13 cellular contexts compared by ENCODE assay signal in the genomic region with DNA sequence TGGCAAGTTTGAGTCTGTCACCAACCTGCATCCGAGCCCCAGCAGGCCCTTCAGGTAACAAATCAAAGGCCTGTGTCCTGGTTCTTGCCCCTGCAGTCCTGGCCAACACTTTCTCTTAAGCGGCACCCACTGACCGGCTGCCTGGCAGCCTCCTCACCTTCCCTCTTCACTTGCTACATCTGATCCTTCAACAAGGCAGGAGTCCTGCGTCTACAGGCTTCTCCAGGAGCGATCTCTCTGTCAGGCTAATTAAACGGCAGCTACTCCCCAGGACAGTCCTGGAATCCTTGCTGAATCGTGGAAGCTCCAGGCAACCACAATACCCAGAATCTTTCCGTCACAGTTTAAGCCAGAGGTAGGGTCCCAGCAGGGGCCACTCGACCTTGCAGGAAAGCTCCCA. TPM values are rescaled to one million over a fixed set of nuclear protein-coding genes. Genes with fewer than 3 reads are reported as not detected.
DNase-seq lines count a peak whose midpoint lies in the region; ATAC-seq and TF ChIP-seq lines count a peak whose summit lies in the region.
"Had no signal": no experiment of that assay in that cellular context is flagged by ENCODE, and none has a peak within 500 bp of the region (broad histone marks: within the 10 kb centered on the region; RNA-seq: fewer than 3 reads in every experiment).

No MANE protein-coding gene starts in this region.

- H3K14ac ChIP-seq in mesenchymal stem cell (ENCODE audit: low read length in 2 of 2), result no peak overlapping the region

- H3K79me1 ChIP-seq in mesenchymal stem cell (replicated peaks; ENCODE audit: low read length, poor library complexity, severe bottlenecking), result no peaks in the 10 kb centered on the region

- no peaks in the 10 kb centered on the region for H3K9me3 ChIP-seq in body of pancreas
- H3K9me3 ChIP-seq in mesenchymal stem cell (ENCODE audit: control insufficient read depth, low read length), result no peaks in the 10 kb centered on the region
- no peaks in the 10 kb centered on the region for H3K9me3 ChIP-seq in tibial artery
- H3K9me3 ChIP-seq in mucosa of descending colon, result no peaks in the 10 kb centered on the region
- H3K9me3 ChIP-seq: BLaER1 had no signal

- no peak overlapping the region for H3K4me2 ChIP-seq in mesenchymal stem cell (ENCODE audit: low read length, poor library complexity, severe bottlenecking)
- H3K4me2 ChIP-seq: BLaER1 had no signal

- no peak overlapping the region for H3K4ac ChIP-seq in mesenchymal stem cell (ENCODE audit: low read depth in 1 of 2, low read length in 2 of 2)

- ATAC-seq in activated CD8-positive, alpha-beta T cell treated with anti-CD3 and anti-CD28 coated beads, Interleukin-2, amount 10 ng/mL, durations not matched to agents 7 days and 5 days, result no peak
- ATAC-seq in activated CD8-positive, alpha-beta T cell treated with anti-CD3 and anti-CD28 coated beads for 36 hours, result no peak
- no peak for ATAC-seq in body of pancreas
- no peak for ATAC-seq in mucosa of descending colon

- POLR2A ChIA-PET in activated CD8-positive, alpha-beta T cell treated with anti-CD3 and anti-CD28 coated beads, Interleukin-2, amount 10 ng/mL, durations not matched to agents 7 days and 5 days (lab: Charles Lee), result no interaction called here
- POLR2A ChIA-PET in activated CD8-positive, alpha-beta T cell treated with anti-CD3 and anti-CD28 coated beads for 36 hours (lab: Charles Lee), result no interaction called here

- peak overlapping the region in 1 of 2 experiments; percentile 28 for H3K23ac ChIP-seq in mesenchymal stem cell (ENCODE audit: low read length in 2 of 2)

- no peak overlapping the region for H3K27ac Mint-ChIP-seq in activated CD8-positive, alpha-beta T cell treated with anti-CD3 and anti-CD28 coated beads, Interleukin-2, amount 10 ng/mL, durations not matched to agents 7 days and 5 days
- H3K27ac Mint-ChIP-seq in activated CD8-positive, alpha-beta T cell treated with anti-CD3 and anti-CD28 coated beads for 36 hours, result no peak overlapping the region

- CTCF ChIA-PET in activated CD8-positive, alpha-beta T cell treated with anti-CD3 and anti-CD28 coated beads, Interleukin-2, amount 10 ng/mL, durations not matched to agents 7 days and 5 days (lab: Charles Lee), result interaction anchor here (1.4 kb wide), 1 partner anchor 16 kb away, joined by 3 read pairs; no protein-coding TSS in a partner anchor
- CTCF ChIA-PET in activated CD8-positive, alpha-beta T cell treated with anti-CD3 and anti-CD28 coated beads for 36 hours (lab: Charles Lee), result interaction anchor here (1.3 kb wide), 2 partner anchors 9 to 89 kb away, joined by 3 to 5 read pairs; no protein-coding TSS in a partner anchor

- H4K8ac ChIP-seq in mesenchymal stem cell (ENCODE audit: low read length), result peak overlapping the region; percentile 3

- peaks cover 3% of the 10 kb centered on the region for H3K4me1 Mint-ChIP-seq in activated CD8-positive, alpha-beta T cell treated with anti-CD3 and anti-CD28 coated beads, Interleukin-2, amount 10 ng/mL, durations not matched to agents 7 days and 5 days (ENCODE audit: low read depth)
- peaks cover 5% of the 10 kb centered on the region for H3K4me1 Mint-ChIP-seq in activated CD8-positive, alpha-beta T cell treated with anti-CD3 and anti-CD28 coated beads for 36 hours (ENCODE audit: low read depth)

- peaks cover 16% of the 10 kb centered on the region for H3K4me1 ChIP-seq in body of pancreas
- peaks cover 18% of the 10 kb centered on the region for H3K4me1 ChIP-seq in mesenchymal stem cell (ENCODE audit: control insufficient read depth, insufficient read depth, low read depth, low read length)
- peaks cover 0 to 60% (median 31%) of the 10 kb centered on the region in 4 donors for H3K4me1 ChIP-seq in tibial artery
- peaks cover 6% of the 10 kb centered on the region for H3K4me1 ChIP-seq in mucosa of descending colon (ENCODE audit: low read depth)

- H3K36me3 Mint-ChIP-seq in activated CD8-positive, alpha-beta T cell treated with anti-CD3 and anti-CD28 coated beads, Interleukin-2, amount 10 ng/mL, durations not matched to agents 7 days and 5 days (ENCODE audit: low read depth), result no peaks in the 10 kb centered on the region
- H3K36me3 Mint-ChIP-seq in activated CD8-positive, alpha-beta T cell treated with anti-CD3 and anti-CD28 coated beads for 36 hours (ENCODE audit: low read depth), result no peaks in the 10 kb centered on the region

- H2BK12ac ChIP-seq in mesenchymal stem cell (ENCODE audit: low read length in 2 of 2), result peak overlapping the region; percentile 61 to 72

- no peak overlapping the region for H2BK15ac ChIP-seq in mesenchymal stem cell (ENCODE audit: low read depth, poor library complexity, severe bottlenecking)

- H3K27ac ChIP-seq in body of pancreas (peak overlapping the region in 3 of 4 donors; percentile 16 to 37 (median 25)), mesenchymal stem cell (ENCODE audit: low read length, poor library complexity, severe bottlenecking) (no peak overlapping the region), tibial artery (peak overlapping the region; percentile 84 to 86)
- H3K27ac ChIP-seq: 22Rv1, BLaER1 had no signal

- H3K27me3 ChIP-seq in body of pancreas (no peaks in the 10 kb centered on the region), mesenchymal stem cell (ENCODE audit: control insufficient read depth in 1 of 2, insufficient read depth in 1 of 2, low read length in 2 of 2) (no peaks in the 10 kb centered on the region), tibial artery (no peaks in the 10 kb centered on the region)
- H3K27me3 ChIP-seq: BLaER1 had no signal

- no peak for TF ChIP-seq CTCF in activated CD8-positive, alpha-beta T cell treated with anti-CD3 and anti-CD28 coated beads for 36 hours (IDR thresholded peaks at IDR 0.05)
- TF ChIP-seq CTCF in body of pancreas (IDR thresholded peaks at IDR 0.05) (no peak), tibial artery (IDR thresholded peaks at IDR 0.05) (no peak), mucosa of descending colon (IDR thresholded peaks at IDR 0.05) (no peak)

- H2AFZ ChIP-seq in mesenchymal stem cell (ENCODE audit: low read depth, low read length), result no peak overlapping the region

- peak overlapping the region in 1 of 2 experiments; percentile 58 for H3K18ac ChIP-seq in mesenchymal stem cell (ENCODE audit: low read depth in 1 of 2, low read length in 2 of 2)

- H3K4me3 ChIP-seq in body of pancreas (no peak overlapping the region), mesenchymal stem cell (ENCODE audit: insufficient read depth in 1 of 2, low read depth in 1 of 2, low read length in 2 of 2) (no peak overlapping the region), tibial artery (no peak overlapping the region), mucosa of descending colon (no peak overlapping the region)
- H3K4me3 ChIP-seq: BLaER1 had no signal

- no peak overlapping the region for H3K4me3 Mint-ChIP-seq in activated CD8-positive, alpha-beta T cell treated with anti-CD3 and anti-CD28 coated beads, Interleukin-2, amount 10 ng/mL, durations not matched to agents 7 days and 5 days
- H3K4me3 Mint-ChIP-seq in activated CD8-positive, alpha-beta T cell treated with anti-CD3 and anti-CD28 coated beads for 36 hours, result no peak overlapping the region
- H3K4me3 Mint-ChIP-seq: H9 had no signal

- H2BK5ac ChIP-seq in mesenchymal stem cell (ENCODE audit: low read depth, low read length, poor library complexity, severe bottlenecking), result no peak overlapping the region

- H2BK120ac ChIP-seq in mesenchymal stem cell (ENCODE audit: low read depth, low read length), result no peak overlapping the region

- no peaks in the 10 kb centered on the region for H3K9me3 Mint-ChIP-seq in activated CD8-positive, alpha-beta T cell treated with anti-CD3 and anti-CD28 coated beads, Interleukin-2, amount 10 ng/mL, durations not matched to agents 7 days and 5 days (ENCODE audit: insufficient read depth)
- no peaks in the 10 kb centered on the region for H3K9me3 Mint-ChIP-seq in activated CD8-positive, alpha-beta T cell treated with anti-CD3 and anti-CD28 coated beads for 36 hours

- intact Hi-C loops in activated CD8-positive, alpha-beta T cell treated with anti-CD3 and anti-CD28 coated beads for 36 hours (cut with micrococcal nuclease), result no loop called here
- intact Hi-C loops in body of pancreas (cut with DNase I) (no loop called here), tibial artery (cut with DNase I; ENCODE audit: low total_unique reads) (no loop called here), mucosa of descending colon (cut with DNase I, micrococcal nuclease) (no loop called here)

- 67 to 76% methylated on average over 8 to 9 of the region's 9 CpGs for WGBS in body of pancreas, 2 donors
- 95% methylated on average over 9 of the region's 9 CpGs for WGBS in mesenchymal stem cell

- H3K36me3 ChIP-seq in body of pancreas (replicated peaks in 1 of 2; ENCODE audit: insufficient read depth in 1 of 2, low read depth in 2 of 2), result no peaks in the 10 kb centered on the region
- no peaks in the 10 kb centered on the region for H3K36me3 ChIP-seq in mesenchymal stem cell (ENCODE audit: control insufficient read depth in 1 of 2, insufficient read depth in 2 of 2, low read depth in 1 of 2, low read length in 2 of 2)
- no peaks in the 10 kb centered on the region for H3K36me3 ChIP-seq in tibial artery
- no peaks in the 10 kb centered on the region for H3K36me3 ChIP-seq in mucosa of descending colon (ENCODE audit: low read depth)
- H3K36me3 ChIP-seq: BLaER1 had no signal

- peaks cover 20% of the 10 kb centered on the region for H3K27me3 Mint-ChIP-seq in activated CD8-positive, alpha-beta T cell treated with anti-CD3 and anti-CD28 coated beads, Interleukin-2, amount 10 ng/mL, durations not matched to agents 7 days and 5 days (ENCODE audit: low read depth)
- peaks cover 20% of the 10 kb centered on the region for H3K27me3 Mint-ChIP-seq in activated CD8-positive, alpha-beta T cell treated with anti-CD3 and anti-CD28 coated beads for 36 hours

- H2AK5ac ChIP-seq in mesenchymal stem cell (ENCODE audit: low read length, severe bottlenecking), result peak overlapping the region; percentile 95

- no peak for TF ChIP-seq POLR2A in body of pancreas (IDR thresholded peaks at IDR 0.05)

- H4K91ac ChIP-seq in mesenchymal stem cell (ENCODE audit: low read length), result no peak overlapping the region

- no peak overlapping the region for H3K9ac ChIP-seq in mesenchymal stem cell (ENCODE audit: low read length)
- H3K9ac ChIP-seq: BLaER1 had no signal

- peak; percentile 18 for DNase-seq in activated CD8-positive, alpha-beta T cell treated with anti-CD3 and anti-CD28 coated beads, Interleukin-2, amount 10 ng/mL, durations not matched to agents 7 days and 5 days
- DNase-seq in activated CD8-positive, alpha-beta T cell treated with anti-CD3 and anti-CD28 coated beads for 36 hours, result no peak
- peak in 1 of 4 donors; percentile 8 for DNase-seq in body of pancreas
- DNase-seq in mesenchymal stem cell, result no peak
- no peak for DNase-seq in tibial artery
- DNase-seq in activated CD4-positive, alpha-beta T cell treated with anti-CD3 and anti-CD28 coated beads for 1 hour, result no peak
- DNase-seq in NCI-H2107 (lab: John Stamatoyannopoulos, UW), result no peak
- DNase-seq in mucosa of descending colon, result no peak
- DNase-seq: NCI-H1105, NCI-H510A had no signal

RNA-seq across cellular contexts. Expression of a gene that starts 41.1 kb away (rescaled TPM):
- total RNA-seq in activated CD8-positive, alpha-beta T cell treated with anti-CD3 and anti-CD28 coated beads, Interleukin-2, amount 10 ng/mL, durations not matched to agents 7 days and 5 days, result under 1 TPM; 0.53 to 0.65 TPM
- total RNA-seq in activated CD8-positive, alpha-beta T cell treated with anti-CD3 and anti-CD28 coated beads for 36 hours, result under 1 TPM; 0.23 to 0.25 TPM
- 100 to 1,000 TPM in 1 of 2 donors, 10 to 100 TPM in 1; 83.0 to 145 TPM for total RNA-seq in body of pancreas
- 126 TPM for polyA plus RNA-seq in mesenchymal stem cell (2013, experiment 1 of 2)
- 127 TPM for polyA plus RNA-seq in mesenchymal stem cell (2013, experiment 2 of 2)
- total RNA-seq in mucosa of descending colon, result 100 to 1,000 TPM; 101 to 168 (median 113) TPM

Comparison
In these comparisons a context has a peak if more than half of its experiments do, and no peak if none do; other contexts are left out.
1. RNA of a gene that starts 41.1 kb away (total RNA-seq): 83.0 to 145 TPM in body of pancreas and 101 to 168 TPM in mucosa of descending colon; 0.53 to 0.65 TPM in activated CD8-positive, alpha-beta T cell treated with anti-CD3 and anti-CD28 coated beads, Interleukin-2, amount 10 ng/mL, durations not matched to agents 7 days and 5 days and 0.23 to 0.25 TPM in activated CD8-positive, alpha-beta T cell treated with anti-CD3 and anti-CD28 coated beads for 36 hours; every median in the first group is over 10 times any median in the second.